ENCODE assay signal across 12 cellular contexts in the genomic region with DNA sequence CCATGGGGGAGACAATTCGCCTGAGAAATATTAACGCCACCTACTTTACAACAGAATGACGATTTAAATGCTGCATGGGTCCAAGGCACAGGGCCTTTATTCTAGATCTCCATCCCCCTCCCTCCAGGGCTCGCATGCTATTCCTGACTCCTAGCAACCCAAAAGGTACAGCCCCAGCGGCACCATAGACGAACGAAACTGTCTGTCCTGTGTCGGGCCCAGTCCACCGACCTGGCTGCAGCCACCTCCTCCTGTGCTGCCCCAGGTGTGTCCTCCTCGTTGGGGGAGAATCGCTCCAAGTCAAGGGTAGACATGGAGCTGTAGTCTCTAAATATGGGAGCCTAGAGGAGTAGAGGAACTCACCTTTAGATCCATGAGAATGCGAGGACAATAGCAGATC.
"Had no signal": no experiment of that assay in that cellular context is flagged by ENCODE, and none has a peak within 500 bp of the region (broad histone marks: within the 10 kb centered on the region; RNA-seq: fewer than 3 reads in every experiment).

No MANE protein-coding gene starts in this region.

- H3K36me3 ChIP-seq: esophagus muscularis mucosa, pancreas, tibial artery, vagina had no signal

- H3K27ac ChIP-seq: esophagus muscularis mucosa, pancreas, vagina had no signal

- ATAC-seq: activated CD8-positive, alpha-beta T cell treated with anti-CD3 and anti-CD28 coated beads for 36 hours; activated T-helper 17 cell treated with anti-CD3 and anti-CD28 coated beads, Interleukin-2, amount 50 U/mL, for 72 hours; sciatic nerve had no signal

- H3K9me3 ChIP-seq: esophagus muscularis mucosa, pancreas, tibial artery, vagina had no signal

- H3K4me3 ChIP-seq: esophagus muscularis mucosa, pancreas, tibial artery, vagina had no signal

- DNase-seq: activated CD4-positive, alpha-beta T cell treated with anti-CD3 and anti-CD28 coated beads for 1 hour; activated CD8-positive, alpha-beta T cell treated with anti-CD3 and anti-CD28 coated beads for 36 hours; activated naive CD4-positive, alpha-beta T cell treated with anti-CD3 and anti-CD28 coated beads, Interleukin-2, amount 50 U/mL, for 16 hours; hippocampal formation; kidney; mesendoderm; pancreas had no signal

- H3K27me3 ChIP-seq: esophagus muscularis mucosa, pancreas, tibial artery, vagina had no signal
